13 cellular contexts compared by ENCODE assay signal in the genomic region with DNA sequence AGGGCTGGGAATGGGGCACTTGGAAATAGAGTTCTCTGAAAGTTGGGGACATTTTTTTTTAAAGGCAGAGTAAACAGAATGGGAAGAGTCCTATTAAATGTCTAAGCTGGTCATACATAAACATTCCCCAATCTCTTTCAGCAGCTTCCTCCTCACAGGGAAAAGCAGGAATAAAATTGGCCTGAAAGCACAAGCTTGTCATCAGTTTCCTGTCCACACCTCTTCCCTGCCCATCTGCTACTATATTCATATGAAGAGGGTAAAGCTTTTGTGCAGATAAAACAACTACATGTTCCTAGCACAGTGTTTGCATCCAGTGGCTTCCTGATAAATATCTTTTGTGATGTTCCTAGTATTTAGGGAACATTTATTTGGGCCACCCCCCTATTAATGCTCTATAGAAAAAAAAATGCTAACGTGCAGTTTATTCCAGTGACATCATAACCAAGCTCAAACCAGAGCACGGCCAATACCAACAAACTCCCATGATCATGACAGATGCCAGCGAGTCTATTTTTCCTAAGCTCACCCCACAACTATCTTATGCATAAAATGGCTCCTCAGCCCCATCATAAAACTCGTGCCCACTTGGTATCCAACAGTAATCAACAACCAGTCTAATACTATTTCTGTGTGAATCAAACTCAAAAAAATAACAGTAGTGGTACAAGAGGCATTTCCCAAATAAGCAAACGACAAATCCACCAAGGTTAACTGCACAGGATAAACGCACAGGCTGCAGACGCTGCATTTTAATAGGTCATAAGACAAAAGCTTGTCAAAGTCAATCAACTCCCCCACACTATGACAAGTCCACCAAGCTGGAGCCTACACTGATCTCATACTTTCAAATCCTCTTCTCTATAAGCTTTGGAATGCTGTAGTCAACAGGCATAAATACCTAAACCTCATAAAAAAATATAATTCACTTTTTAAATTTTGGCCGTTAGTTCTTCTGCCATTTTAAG.
A peak's percentile ranks its signal among the peaks of the same experiment; 100 is the strongest.
DNase-seq lines count a peak whose midpoint lies in the region; ATAC-seq, FAIRE-seq and TF ChIP-seq lines count a peak whose summit lies in the region.
"Had no signal": no experiment of that assay in that cellular context is flagged by ENCODE, and none has a peak within 500 bp of the region (broad histone marks: within the 10 kb centered on the region; RNA-seq: fewer than 3 reads in every experiment).

No MANE protein-coding gene starts in this region.

- H3K27me3 Mint-ChIP-seq in astrocyte (ENCODE audit: low read depth, unreplicated experiment) = no peaks in the 10 kb centered on the region
- H3K27me3 Mint-ChIP-seq in activated T-helper 1 cell treated with anti-CD3 and anti-CD28 coated beads, Interleukin-12 subunit alpha, Interleukin-12 subunit beta, Interleukin-2, Interleukin-4 antibody, amounts not matched to agents 30 ng/mL and 10 ng/mL and 1 ng/mL, durations not matched to agents 14 hours and 24 hours and 36 hours (ENCODE audit: insufficient read depth) = no peaks in the 10 kb centered on the region
- H3K27me3 Mint-ChIP-seq: B cell; naive thymus-derived CD4-positive, alpha-beta T cell had no signal

- DNase-seq in Daoy (ENCODE audit: low read depth) (peak; percentile 20), astrocyte (ENCODE audit: low read depth) (no peak), right cardiac atrium (no peak), gastrocnemius medialis (no peak), GM13976 (ENCODE audit: low spot score) (no peak)
- no peak for DNase-seq in effector memory CD4-positive, alpha-beta T cell
- DNase-seq in activated naive CD4-positive, alpha-beta T cell (lab: John Stamatoyannopoulos, UW) = no peak
- no peak for DNase-seq in activated T-helper 1 cell treated with anti-CD3 and anti-CD28 coated beads, Interleukin-12 subunit alpha, Interleukin-12 subunit beta, Interleukin-2, Interleukin-4 antibody, amounts not matched to agents 30 ng/mL and 10 ng/mL and 1 ng/mL, durations not matched to agents 14 hours and 24 hours and 36 hours (ENCODE audit: low spot score)
- DNase-seq: central memory CD4-positive, alpha-beta T cell; hypothalamus; naive thymus-derived CD4-positive, alpha-beta T cell; T-helper 9 cell had no signal

- H3K4me1 Mint-ChIP-seq in astrocyte (ENCODE audit: low read depth, unreplicated experiment) = peaks cover 51% of the 10 kb centered on the region
- H3K4me1 Mint-ChIP-seq in activated T-helper 1 cell treated with anti-CD3 and anti-CD28 coated beads, Interleukin-12 subunit alpha, Interleukin-12 subunit beta, Interleukin-2, Interleukin-4 antibody, amounts not matched to agents 30 ng/mL and 10 ng/mL and 1 ng/mL, durations not matched to agents 14 hours and 24 hours and 36 hours (ENCODE audit: low read depth) = no peaks in the 10 kb centered on the region
- H3K4me1 Mint-ChIP-seq: naive thymus-derived CD4-positive, alpha-beta T cell had no signal

- H3K4me2 ChIP-seq in astrocyte (ENCODE audit: low read length) = peak overlapping the region; percentile 24

- no peak overlapping the region for H2AFZ ChIP-seq in astrocyte (ENCODE audit: low read depth, low read length)

- peak overlapping the region; percentile 83 for H3K27ac Mint-ChIP-seq in astrocyte (ENCODE audit: unreplicated experiment)
- no peak overlapping the region for H3K27ac Mint-ChIP-seq in activated T-helper 1 cell treated with anti-CD3 and anti-CD28 coated beads, Interleukin-12 subunit alpha, Interleukin-12 subunit beta, Interleukin-2, Interleukin-4 antibody, amounts not matched to agents 30 ng/mL and 10 ng/mL and 1 ng/mL, durations not matched to agents 14 hours and 24 hours and 36 hours
- H3K27ac Mint-ChIP-seq: B cell; naive thymus-derived CD4-positive, alpha-beta T cell had no signal

- FAIRE-seq in astrocyte (lab: Jason Lieb, UNC) = no peak

- ATAC-seq in right cardiac atrium (peak; percentile 46 to 78), gastrocnemius medialis (no peak)
- ATAC-seq: naive thymus-derived CD4-positive, alpha-beta T cell had no signal

- intact Hi-C loops in right cardiac atrium (cut with DNase I) = loop anchor here in 1 of 4 donors (10.0 kb wide), 1 partner anchor 77 kb away; no protein-coding TSS in a partner anchor
- intact Hi-C loops in gastrocnemius medialis (cut with DNase I; ENCODE audit: low total_unique reads) = no loop called here
- intact Hi-C loops in activated T-helper 1 cell treated with anti-CD3 and anti-CD28 coated beads, Interleukin-12 subunit alpha, Interleukin-12 subunit beta, Interleukin-2, Interleukin-4 antibody, amounts not matched to agents 30 ng/mL and 10 ng/mL and 1 ng/mL, durations not matched to agents 14 hours and 24 hours and 36 hours (cut with micrococcal nuclease) = no loop called here

- in situ Hi-C loops in gastrocnemius medialis (cut with MboI; ENCODE audit: low sequenced_read_pairs in 4 of 4) = no loop called here
- in situ Hi-C loops in GM13976 (cut with MboI; ENCODE audit: low sequenced_read_pairs, unreplicated experiment) = no loop called here

- H4K20me1 ChIP-seq in astrocyte (ENCODE audit: insufficient read depth, low read length) = peaks cover 6% of the 10 kb centered on the region

- H3K27me3 ChIP-seq in astrocyte (ENCODE audit: insufficient read depth, low read length) (no peaks in the 10 kb centered on the region), right cardiac atrium (ENCODE audit: control insufficient read depth, insufficient read depth) (no peaks in the 10 kb centered on the region), gastrocnemius medialis (no peaks in the 10 kb centered on the region)
- no peaks in the 10 kb centered on the region for H3K27me3 ChIP-seq in effector memory CD4-positive, alpha-beta T cell (replicated peaks; ENCODE audit: control insufficient read depth, insufficient read depth, low read length, poor library complexity, severe bottlenecking)

- H3K36me3 ChIP-seq in astrocyte (ENCODE audit: insufficient read depth, low read length) (no peaks in the 10 kb centered on the region), gastrocnemius medialis (no peaks in the 10 kb centered on the region)
- H3K36me3 ChIP-seq in effector memory CD4-positive, alpha-beta T cell (ENCODE audit: control insufficient read depth, insufficient read depth, low read length) = no peaks in the 10 kb centered on the region

- H3K36me3 Mint-ChIP-seq in astrocyte (ENCODE audit: low read depth, unreplicated experiment) = no peaks in the 10 kb centered on the region
- no peaks in the 10 kb centered on the region for H3K36me3 Mint-ChIP-seq in activated T-helper 1 cell treated with anti-CD3 and anti-CD28 coated beads, Interleukin-12 subunit alpha, Interleukin-12 subunit beta, Interleukin-2, Interleukin-4 antibody, amounts not matched to agents 30 ng/mL and 10 ng/mL and 1 ng/mL, durations not matched to agents 14 hours and 24 hours and 36 hours (ENCODE audit: low read depth)

- TF ChIP-seq CTCF in astrocyte (IDR thresholded peaks at IDR 0.05; ENCODE audit: insufficient read depth, low read depth, low read length) (no peak), gastrocnemius medialis (IDR thresholded peaks at IDR 0.05 in 4 of 5, conservative IDR thresholded peaks at IDR 0.05 in 1 of 5) (no peak), GM13976 (IDR thresholded peaks at IDR 0.05; ENCODE audit: borderline replicate concordance, control extremely low read depth, extremely low read depth, insufficient read depth, missing control alignments) (no peak)

- H3K9me3 ChIP-seq in astrocyte (ENCODE audit: insufficient read depth, low read depth, low read length) = no peaks in the 10 kb centered on the region
- H3K9me3 ChIP-seq in right cardiac atrium (ENCODE audit: control insufficient read depth, low read length) = no peaks in the 10 kb centered on the region
- H3K9me3 ChIP-seq in gastrocnemius medialis = no peaks in the 10 kb centered on the region
- H3K9me3 ChIP-seq in effector memory CD4-positive, alpha-beta T cell (ENCODE audit: control insufficient read depth, low read length) = no peaks in the 10 kb centered on the region

- H3K9ac ChIP-seq in astrocyte (ENCODE audit: low read length) = no peak overlapping the region

- H3K4me3 ChIP-seq in astrocyte (ENCODE audit: insufficient read depth, low read depth, low read length) (no peak overlapping the region), right cardiac atrium (ENCODE audit: low read length) (peak overlapping the region; percentile 88), gastrocnemius medialis (peak overlapping the region; percentile 34 to 52 (median 39))
- H3K4me3 ChIP-seq in effector memory CD4-positive, alpha-beta T cell (ENCODE audit: insufficient read depth, low read depth, low read length, poor library complexity, severe bottlenecking) = no peak overlapping the region

- H3K4me1 ChIP-seq in astrocyte (ENCODE audit: insufficient read depth, low read length) (peaks cover 15% of the 10 kb centered on the region), right cardiac atrium (ENCODE audit: control insufficient read depth, insufficient read depth, low read length) (peaks cover 9% of the 10 kb centered on the region), gastrocnemius medialis (peaks cover 11 to 13% of the 10 kb centered on the region in 2 donors)
- no peaks in the 10 kb centered on the region for H3K4me1 ChIP-seq in effector memory CD4-positive, alpha-beta T cell (ENCODE audit: control insufficient read depth, insufficient read depth, low read length, poor library complexity, severe bottlenecking)

- 23% methylated on average over 8 of the region's 8 CpGs for WGBS in right cardiac atrium

- peak overlapping the region; percentile 28 for H3K27ac ChIP-seq in astrocyte (ENCODE audit: low read depth, low read length)
- H3K27ac ChIP-seq in right cardiac atrium (ENCODE audit: low read length) = peak overlapping the region; percentile 19
- peak overlapping the region; percentile 45 to 62 (median 58) for H3K27ac ChIP-seq in gastrocnemius medialis
- no peak overlapping the region for H3K27ac ChIP-seq in effector memory CD4-positive, alpha-beta T cell (ENCODE audit: insufficient read depth, low read length, poor library complexity, severe bottlenecking)

- no peak for TF ChIP-seq POLR2A in gastrocnemius medialis (IDR thresholded peaks at IDR 0.05)

- peaks cover 2% of the 10 kb centered on the region for H3K9me3 Mint-ChIP-seq in astrocyte (ENCODE audit: unreplicated experiment)
- no peaks in the 10 kb centered on the region for H3K9me3 Mint-ChIP-seq in activated T-helper 1 cell treated with anti-CD3 and anti-CD28 coated beads, Interleukin-12 subunit alpha, Interleukin-12 subunit beta, Interleukin-2, Interleukin-4 antibody, amounts not matched to agents 30 ng/mL and 10 ng/mL and 1 ng/mL, durations not matched to agents 14 hours and 24 hours and 36 hours
- H3K9me3 Mint-ChIP-seq: naive thymus-derived CD4-positive, alpha-beta T cell had no signal

- peak overlapping the region; percentile 15 for H3K4me3 Mint-ChIP-seq in astrocyte (ENCODE audit: unreplicated experiment)
- H3K4me3 Mint-ChIP-seq in activated T-helper 1 cell treated with anti-CD3 and anti-CD28 coated beads, Interleukin-12 subunit alpha, Interleukin-12 subunit beta, Interleukin-2, Interleukin-4 antibody, amounts not matched to agents 30 ng/mL and 10 ng/mL and 1 ng/mL, durations not matched to agents 14 hours and 24 hours and 36 hours = no peak overlapping the region
- H3K4me3 Mint-ChIP-seq: B cell; naive thymus-derived CD4-positive, alpha-beta T cell had no signal

- peaks cover 45% of the 10 kb centered on the region for H3K79me2 ChIP-seq in astrocyte (ENCODE audit: insufficient read depth, low read length)

Comparison
In these comparisons a context has a peak if more than half of its experiments do, and no peak if none do; other contexts are left out.
1. H3K4me3 ChIP-seq: peak in right cardiac atrium (single experiment) and gastrocnemius medialis (4 of 4); none in astrocyte (single experiment) and effector memory CD4-positive, alpha-beta T cell (single experiment).
2. ATAC-seq: peak in right cardiac atrium (2 of 2); none in gastrocnemius medialis (0 of 2).